12 cellular contexts compared by ENCODE assay signal in the genomic region with DNA sequence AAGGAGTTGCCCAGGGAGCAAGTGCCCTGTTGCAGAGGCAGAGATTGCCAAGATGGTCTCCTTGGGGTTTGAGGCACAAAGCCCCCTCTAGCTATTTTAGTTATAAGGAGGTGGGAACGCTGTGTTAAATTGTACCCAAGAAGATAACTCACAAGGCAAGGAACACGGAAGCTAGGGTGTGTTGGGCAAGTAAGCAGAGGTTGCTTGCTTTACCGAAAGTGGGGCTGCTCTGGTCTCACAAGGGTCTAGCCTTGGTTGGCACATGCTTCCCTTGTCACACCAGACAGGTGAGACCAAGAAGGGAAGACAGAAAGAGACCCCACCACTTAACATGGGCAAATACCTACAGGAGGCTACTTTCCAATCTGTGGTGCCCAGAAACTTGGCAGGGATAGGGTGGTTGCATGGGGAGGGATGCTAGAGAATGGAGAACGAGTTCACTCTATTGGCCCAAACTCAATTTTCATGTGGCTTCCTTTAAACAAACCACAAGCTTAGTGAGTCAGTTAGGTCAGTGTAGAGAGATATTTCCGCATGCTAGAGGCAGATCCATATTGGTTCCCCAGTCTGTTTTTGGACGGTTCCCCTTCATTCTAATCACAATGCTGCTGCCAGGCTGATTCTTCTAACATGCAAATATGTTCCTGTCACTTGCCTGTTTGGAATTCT. TPM values are rescaled to one million over a fixed set of nuclear protein-coding genes. Genes with fewer than 3 reads are reported as not detected.
DNase-seq lines count a peak whose midpoint lies in the region; ATAC-seq and TF ChIP-seq lines count a peak whose summit lies in the region.
"Had no signal": no experiment of that assay in that cellular context is flagged by ENCODE, and none has a peak within 500 bp of the region (broad histone marks: within the 10 kb centered on the region; RNA-seq: fewer than 3 reads in every experiment).

No MANE protein-coding gene starts in this region.

- no peak for TF ChIP-seq RAD21 in IMR-90 (IDR thresholded peaks at IDR 0.05; ENCODE audit: low read length)

- intact Hi-C loops in IMR-90 (cut with micrococcal nuclease), result no loop called here
- intact Hi-C loops in left lung (cut with DNase I), result no loop called here
- intact Hi-C loops in sigmoid colon (cut with DNase I), result no loop called here
- intact Hi-C loops in stomach (cut with DNase I; ENCODE audit: low total_unique reads), result no loop called here

- H3K9ac ChIP-seq in IMR-90 (ENCODE audit: low read depth, low read length), result no peak overlapping the region

- no peak overlapping the region for H4K5ac ChIP-seq in IMR-90 (ENCODE audit: low read depth, low read length)

- H4K8ac ChIP-seq in IMR-90 (ENCODE audit: low read depth in 2 of 2, low read length in 2 of 2), result no peak overlapping the region

- H3K4me2 ChIP-seq in IMR-90 (ENCODE audit: low read depth, low read length), result no peak overlapping the region

- in situ Hi-C loops in IMR-90 (cut with MboI; ENCODE audit: low sequenced_read_pairs), result no loop called here

- no peak overlapping the region for H3K4ac ChIP-seq in IMR-90 (ENCODE audit: low read depth, low read length)

- H2AK9ac ChIP-seq in IMR-90 (replicated peaks; ENCODE audit: low read depth, low read length, poor library complexity), result no peak overlapping the region

- H3K27me3 ChIP-seq in IMR-90 (ENCODE audit: control insufficient read depth, insufficient read depth, low read length) (peaks cover 8% of the 10 kb centered on the region), left lung (no peaks in the 10 kb centered on the region), sigmoid colon (no peaks in the 10 kb centered on the region), stomach (no peaks in the 10 kb centered on the region)
- H3K27me3 ChIP-seq: spleen had no signal

- H3K23ac ChIP-seq in IMR-90 (ENCODE audit: low read depth, low read length), result no peak overlapping the region

- no peak overlapping the region for H3K56ac ChIP-seq in IMR-90 (ENCODE audit: extremely low read depth, insufficient read depth, low read length)

- no peak overlapping the region for H2AFZ ChIP-seq in IMR-90 (replicated peaks; ENCODE audit: low read length, poor library complexity)

- no peak overlapping the region for H4K91ac ChIP-seq in IMR-90 (ENCODE audit: insufficient read depth, low read depth, low read length)

- no peak overlapping the region for H2BK5ac ChIP-seq in IMR-90 (ENCODE audit: low read depth, low read length, poor library complexity, severe bottlenecking)

- TF ChIP-seq EP300 in sigmoid colon (IDR thresholded peaks at IDR 0.05), result no peak
- TF ChIP-seq EP300 in stomach (IDR thresholded peaks at IDR 0.05), result no peak

- POLR2A ChIA-PET in IMR-90 (lab: Charles Lee; ENCODE audit: unreplicated experiment), result interaction anchor here (0.6 kb wide), 1 partner anchor 134 kb away, joined by 3 read pairs; no protein-coding TSS in a partner anchor

- no peak overlapping the region for H2BK120ac ChIP-seq in IMR-90 (ENCODE audit: low read depth, low read length)

- 0 out of 2 replicates have a peak, but pooled peaks cover under 1% of the 10 kb centered on the region for H4K20me1 ChIP-seq in IMR-90 (ENCODE audit: insufficient read depth, low read length)

- H3K79me1 ChIP-seq in IMR-90 (ENCODE audit: low read depth in 1 of 2, low read length in 2 of 2), result peaks cover 0 to 15% of the 10 kb centered on the region in 2 experiments; a peak in 1 of 4 replicates

- no peak overlapping the region for H2AK5ac ChIP-seq in IMR-90 (ENCODE audit: low read depth, low read length)

- dilution Hi-C loops in IMR-90 (cut with HindIII; ENCODE audit: low sequenced_read_pairs, unreplicated experiment), result no loop called here

- H3K36me3 ChIP-seq in IMR-90 (ENCODE audit: control insufficient read depth, insufficient read depth, low read length) (peaks cover 8% of the 10 kb centered on the region), left lung (no peaks in the 10 kb centered on the region), sigmoid colon (no peaks in the 10 kb centered on the region), stomach (no peaks in the 10 kb centered on the region)

- CTCF ChIA-PET in IMR-90 (lab: Yijun Ruan, JAX), result no interaction called here

- 0% methylated on average over 1 of the region's 6 CpGs; no CpG with 5 or more reads in 1 of the 2 experiments for WGBS in IMR-90 (ENCODE audit: extremely low coverage in 2 of 2, insufficient read length in 1 of 2), 2 experiments
- WGBS in sigmoid colon, 2 donors, result 81 to 89% methylated on average over 6 of the region's 6 CpGs
- 61 to 75% (median 69%) methylated on average over 6 of the region's 6 CpGs for WGBS in stomach, 5 donors

- H2BK15ac ChIP-seq in IMR-90 (ENCODE audit: low read depth, low read length), result no peak overlapping the region

- H3K9me1 ChIP-seq in IMR-90 (ENCODE audit: insufficient read depth, low read length), result peaks cover 6% of the 10 kb centered on the region

- H3K4me3 ChIP-seq in IMR-90 (ENCODE audit: insufficient read depth, low read depth, low read length) (no peak overlapping the region), left lung (no peak overlapping the region), sigmoid colon (no peak overlapping the region), stomach (no peak overlapping the region)
- H3K4me3 ChIP-seq: spleen had no signal

- H3K4me1 ChIP-seq in IMR-90 (ENCODE audit: control insufficient read depth, insufficient read depth, low read length) (peaks cover 5% of the 10 kb centered on the region; the same call in 1 of the 2 replicates), left lung (peaks cover 2 to 48% of the 10 kb centered on the region in 2 donors), sigmoid colon (peaks cover 0 to 8% (median 0%) of the 10 kb centered on the region in 4 donors), stomach (peaks cover 0 to 19% (median 15%) of the 10 kb centered on the region in 4 donors)

- peak; percentile 75 for DNase-seq in Daoy (ENCODE audit: low read depth)
- DNase-seq in IMR-90, result peak; percentile 58
- peak; percentile 89 for DNase-seq in astrocyte of the hippocampus (ENCODE audit: low read depth, low spot score)
- DNase-seq in left lung, result no peak
- no peak for DNase-seq in inferior parietal cortex (ENCODE audit: extremely low spot score)
- no peak for DNase-seq in sigmoid colon
- no peak for DNase-seq in stomach
- DNase-seq: activated T-cell treated with anti-CD3 and anti-CD28 coated beads, Interleukin-2, amount 50 U/mL, for 1 hour; Calu3; NK-92 treated with Interleukin-12 subunit alpha and Interleukin-12 subunit beta, amount 100 ng/mL, for 24 hours; spleen had no signal

- no peak overlapping the region for H3K14ac ChIP-seq in IMR-90 (replicated peaks; ENCODE audit: low read depth, low read length)

- no TSS peak for BruUV-seq in IMR-90 (replicated peaks; lab: Mats Ljungman, UMichigan)

- no peak overlapping the region for H3K18ac ChIP-seq in IMR-90 (ENCODE audit: low read depth, low read length)

- no peak for TF ChIP-seq POLR2A in IMR-90 (IDR thresholded peaks at IDR 0.05; ENCODE audit: low read depth, low read length)
- no peak for TF ChIP-seq POLR2A in sigmoid colon (IDR thresholded peaks at IDR 0.05)
- TF ChIP-seq POLR2A in stomach (IDR thresholded peaks at IDR 0.05), result no peak

- H3K27ac ChIP-seq in IMR-90 (ENCODE audit: insufficient read depth, low read length) (no peak overlapping the region), left lung (peak overlapping the region in 1 of 2 donors; percentile 5), sigmoid colon (no peak overlapping the region), stomach (no peak overlapping the region)

- TF ChIP-seq CTCF in IMR-90 (conservative IDR thresholded peaks at IDR 0.05; ENCODE audit: low read depth, low read length), result no peak
- no peak for TF ChIP-seq CTCF in left lung (IDR thresholded peaks at IDR 0.05)
- TF ChIP-seq CTCF in sigmoid colon (IDR thresholded peaks at IDR 0.05), result no peak
- TF ChIP-seq CTCF in stomach (IDR thresholded peaks at IDR 0.05), result no peak

- H3K9me3 ChIP-seq in IMR-90 (ENCODE audit: control insufficient read depth, insufficient read depth, low read length), result no peaks in the 10 kb centered on the region
- no peaks in the 10 kb centered on the region for H3K9me3 ChIP-seq in left lung
- H3K9me3 ChIP-seq in sigmoid colon, result no peaks in the 10 kb centered on the region
- H3K9me3 ChIP-seq in stomach, result no peaks in the 10 kb centered on the region
- H3K9me3 ChIP-seq: spleen had no signal

- H2BK20ac ChIP-seq in IMR-90 (ENCODE audit: low read depth, low read length), result no peak overlapping the region

- ATAC-seq in IMR-90 (ENCODE audit: low read depth) (peak; percentile 37; the same call in 1 of the 2 replicates), left lung (peak; percentile 48), HG02852 (IDR thresholded peaks at IDR 0.05; ENCODE audit: unreplicated experiment) (no peak)

TF ChIP-seq in IMR-90, 13 proteins besides CTCF, POLR2A, EP300 and RAD21 (continues in another document):
- TF ChIP-seq BHLHE40 (IDR thresholded peaks at IDR 0.05; ENCODE audit: low read depth, low read length) (no peak), MAZ (IDR thresholded peaks at IDR 0.05; ENCODE audit: borderline replicate concordance, low read depth, low read length) (no peak), NFE2L2 (IDR thresholded peaks at IDR 0.05; ENCODE audit: low read depth, low read length) (no peak), RCOR1 (IDR thresholded peaks at IDR 0.05; ENCODE audit: insufficient replicate concordance, low read length) (no peak), CEBPB (IDR thresholded peaks at IDR 0.05; ENCODE audit: low read depth, low read length) (no peak), SMC3 (IDR thresholded peaks at IDR 0.05; ENCODE audit: low read depth, low read length) (no peak), MXI1 (IDR thresholded peaks at IDR 0.05; ENCODE audit: borderline replicate concordance, low read depth, low read length) (no peak), RFX5 (IDR thresholded peaks at IDR 0.05; ENCODE audit: low read depth, low read length) (no peak)
- TF ChIP-seq, protein P1, sequence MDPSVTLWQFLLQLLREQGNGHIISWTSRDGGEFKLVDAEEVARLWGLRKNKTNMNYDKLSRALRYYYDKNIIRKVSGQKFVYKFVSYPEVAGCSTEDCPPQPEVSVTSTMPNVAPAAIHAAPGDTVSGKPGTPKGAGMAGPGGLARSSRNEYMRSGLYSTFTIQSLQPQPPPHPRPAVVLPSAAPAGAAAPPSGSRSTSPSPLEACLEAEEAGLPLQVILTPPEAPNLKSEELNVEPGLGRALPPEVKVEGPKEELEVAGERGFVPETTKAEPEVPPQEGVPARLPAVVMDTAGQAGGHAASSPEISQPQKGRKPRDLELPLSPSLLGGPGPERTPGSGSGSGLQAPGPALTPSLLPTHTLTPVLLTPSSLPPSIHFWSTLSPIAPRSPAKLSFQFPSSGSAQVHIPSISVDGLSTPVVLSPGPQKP (IDR thresholded peaks at IDR 0.05; ENCODE audit: borderline replicate concordance, low read depth, low read length), result no peak

RNA-seq across cellular contexts. Expression of gene PLAGL1, which starts 42.4 kb away (rescaled TPM):
- 2.6 and 5.5 TPM in 2 replicates for total RNA-seq in Daoy (2014; rRNA removed; shearing (Covaris generic))
- total RNA-seq in IMR-90 (2012; rRNA removed), result 15.3 and 23.3 TPM in 2 replicates
- 73.4 and 73.8 TPM in 2 replicates for polyA plus RNA-seq in IMR-90 (2012; rRNA removed)
- 36.3 and 46.1 TPM in 2 replicates for polyA plus RNA-seq in IMR-90 (2012; cell fraction: cytosol; rRNA removed)
- 316 and 398 TPM in 2 replicates for polyA plus RNA-seq in IMR-90 (2012; cell fraction: nucleus; rRNA removed; ENCODE audit: low replicate concordance)
- 10 to 100 TPM; 38.5 to 39.4 TPM for total RNA-seq in left lung
- total RNA-seq in sigmoid colon, result 10 to 100 TPM in 3 of 4 donors, 1 to 10 TPM in 1; 9.8 to 31.3 (median 13.2) TPM
- polyA plus RNA-seq in sigmoid colon, result 10 to 100 TPM; 12.7 to 16.2 (median 14.4) TPM
- 10 to 100 TPM; 13.4 to 94.9 (median 25.9) TPM for total RNA-seq in stomach
- polyA plus RNA-seq in stomach, result 10 to 100 TPM; 11.2 to 13.8 (median 13.6) TPM

Comparison
In these comparisons a context has a peak if more than half of its experiments do, and no peak if none do; other contexts are left out.
1. DNase-seq: peak in Daoy (single experiment), IMR-90 (single experiment) and astrocyte of the hippocampus (single experiment); none in left lung (0 of 2), inferior parietal cortex (single experiment), sigmoid colon (single experiment) and stomach (single experiment).